In the genomic region with DNA sequence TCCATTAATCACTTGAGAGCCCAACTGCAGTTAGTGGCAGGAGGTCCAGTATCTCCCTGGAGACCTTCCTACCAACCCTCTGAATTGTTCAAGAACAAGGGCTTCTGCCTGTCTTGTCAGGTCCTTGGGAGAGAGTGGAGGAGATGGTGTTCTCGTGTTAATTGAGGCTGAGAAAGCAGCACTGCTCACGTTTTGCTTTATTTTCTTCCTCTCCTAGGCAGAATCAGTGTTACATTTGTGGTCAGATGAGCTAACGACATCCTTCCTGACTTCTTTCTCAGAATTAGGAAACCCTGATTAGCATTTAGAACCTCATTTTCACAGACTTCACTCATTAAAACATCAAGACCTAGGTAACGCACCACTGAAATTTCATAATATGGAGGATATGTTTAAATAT, we compare ENCODE assay signal across 1 cellular context.
A peak's percentile ranks its signal among the peaks of the same experiment; 100 is the strongest.
TF ChIP-seq lines count a peak whose summit lies in the region.

No MANE protein-coding gene starts in this region.

TF ChIP-seq in K562, 482 proteins besides CTCF, POLR2A, EP300 and RAD21:
- TF ChIP-seq ETV1 (tag; conservative IDR thresholded peaks at IDR 0.05; ENCODE audit: low read depth) (0 out of 2 replicates have a peak, but pooled peaks have one; percentile 27), ZFP36 (IDR thresholded peaks at IDR 0.05; ENCODE audit: low read depth, low read length, partially characterized antibody) (no peak), ATF1 (CRISPR knock-in tag; IDR thresholded peaks at IDR 0.05) (no peak), ATF1 (tag; IDR thresholded peaks at IDR 0.05) (no peak), NRF1 (conservative IDR thresholded peaks at IDR 0.05 in 1 of 2, IDR thresholded peaks at IDR 0.05 in 1 of 2) (0 out of 4 replicates have a peak, but pooled peaks of 1 of the 2 experiments have one; percentile 10), ETS2 (tag; IDR thresholded peaks at IDR 0.05; ENCODE audit: borderline replicate concordance, poor library complexity, severe bottlenecking) (no peak)
- TF ChIP-seq, protein P1, sequence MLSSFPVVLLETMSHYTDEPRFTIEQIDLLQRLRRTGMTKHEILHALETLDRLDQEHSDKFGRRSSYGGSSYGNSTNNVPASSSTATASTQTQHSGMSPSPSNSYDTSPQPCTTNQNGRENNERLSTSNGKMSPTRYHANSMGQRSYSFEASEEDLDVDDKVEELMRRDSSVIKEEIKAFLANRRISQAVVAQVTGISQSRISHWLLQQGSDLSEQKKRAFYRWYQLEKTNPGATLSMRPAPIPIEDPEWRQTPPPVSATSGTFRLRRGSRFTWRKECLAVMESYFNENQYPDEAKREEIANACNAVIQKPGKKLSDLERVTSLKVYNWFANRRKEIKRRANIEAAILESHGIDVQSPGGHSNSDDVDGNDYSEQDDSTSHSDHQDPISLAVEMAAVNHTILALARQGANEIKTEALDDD (IDR thresholded peaks at IDR 0.05), result no peak
- TF ChIP-seq, protein P2, sequence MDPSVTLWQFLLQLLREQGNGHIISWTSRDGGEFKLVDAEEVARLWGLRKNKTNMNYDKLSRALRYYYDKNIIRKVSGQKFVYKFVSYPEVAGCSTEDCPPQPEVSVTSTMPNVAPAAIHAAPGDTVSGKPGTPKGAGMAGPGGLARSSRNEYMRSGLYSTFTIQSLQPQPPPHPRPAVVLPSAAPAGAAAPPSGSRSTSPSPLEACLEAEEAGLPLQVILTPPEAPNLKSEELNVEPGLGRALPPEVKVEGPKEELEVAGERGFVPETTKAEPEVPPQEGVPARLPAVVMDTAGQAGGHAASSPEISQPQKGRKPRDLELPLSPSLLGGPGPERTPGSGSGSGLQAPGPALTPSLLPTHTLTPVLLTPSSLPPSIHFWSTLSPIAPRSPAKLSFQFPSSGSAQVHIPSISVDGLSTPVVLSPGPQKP (CRISPR knock-in tag; IDR thresholded peaks at IDR 0.05), result no peak
